16 cellular contexts compared by ENCODE assay signal in genomic region chr6:84346372-84346771, GRCh38.
DNase-seq lines count a peak whose midpoint lies in the region; ATAC-seq and TF ChIP-seq lines count a peak whose summit lies in the region.
"Had no signal": no experiment of that assay in that cellular context is flagged by ENCODE, and none has a peak within 500 bp of the region (broad histone marks: within the 10 kb centered on the region; RNA-seq: fewer than 3 reads in every experiment).

No MANE protein-coding gene starts in this region.

- no peak overlapping the region for H3K27ac ChIP-seq in HCT116 (ENCODE audit: low read depth, low read length)
- H3K27ac ChIP-seq in lower lobe of right lung: no peak overlapping the region
- H3K27ac ChIP-seq: parathyroid adenoma had no signal

- no peaks in the 10 kb centered on the region for H3K36me3 Mint-ChIP-seq in activated CD8-positive, alpha-beta memory T cell treated with anti-CD3 and anti-CD28 coated beads, Interleukin-2, amount 10 ng/mL, durations not matched to agents 7 days and 5 days
- H3K36me3 Mint-ChIP-seq: brain; CD4-positive, CD25-positive, alpha-beta regulatory T cell had no signal

- H3K4me1 Mint-ChIP-seq in activated CD8-positive, alpha-beta memory T cell treated with anti-CD3 and anti-CD28 coated beads, Interleukin-2, amount 10 ng/mL, durations not matched to agents 7 days and 5 days: no peaks in the 10 kb centered on the region
- H3K4me1 Mint-ChIP-seq: CD4-positive, CD25-positive, alpha-beta regulatory T cell had no signal

- no peaks in the 10 kb centered on the region for H3K9me3 Mint-ChIP-seq in activated CD8-positive, alpha-beta memory T cell treated with anti-CD3 and anti-CD28 coated beads, Interleukin-2, amount 10 ng/mL, durations not matched to agents 7 days and 5 days (ENCODE audit: low read depth)
- H3K9me3 Mint-ChIP-seq: brain had no signal

- H3K9me3 ChIP-seq in HCT116 (ENCODE audit: control insufficient read depth in 1 of 2, insufficient read depth in 1 of 2, low read depth in 1 of 2, low read length in 2 of 2) (no peaks in the 10 kb centered on the region), lower lobe of right lung (no peaks in the 10 kb centered on the region)

- TF ChIP-seq RAD21 in HCT116 (IDR thresholded peaks at IDR 0.05; ENCODE audit: low read depth): peak; percentile 28; the same call in 1 of the 2 replicates

- intact Hi-C loops in HCT116 (cut with micrococcal nuclease) (no loop called here), lower lobe of right lung (cut with DNase I) (no loop called here)

- POLR2A ChIA-PET in HCT116 (lab: Charles Lee): no interaction called here

- H3K4me1 ChIP-seq in HCT116 (ENCODE audit: control insufficient read depth in 1 of 2, insufficient read depth in 2 of 2, low read length in 2 of 2): no peaks in the 10 kb centered on the region
- H3K4me1 ChIP-seq in lower lobe of right lung: no peaks in the 10 kb centered on the region
- H3K4me1 ChIP-seq: parathyroid adenoma had no signal

- no peaks in the 10 kb centered on the region for H3K79me2 ChIP-seq in HCT116 (ENCODE audit: insufficient read depth, low read length)
- H3K79me2 ChIP-seq: parathyroid adenoma had no signal

- ATAC-seq in HCT116: peak; percentile 63; the same call in 1 of the 2 replicates
- no peak for ATAC-seq in activated CD8-positive, alpha-beta memory T cell treated with anti-CD3 and anti-CD28 coated beads, Interleukin-2, amount 10 ng/mL, durations not matched to agents 7 days and 5 days
- ATAC-seq in HG02981 (IDR thresholded peaks at IDR 0.05; ENCODE audit: unreplicated experiment): no peak
- no peak for ATAC-seq in lower lobe of right lung

- H3K27ac Mint-ChIP-seq in activated CD8-positive, alpha-beta memory T cell treated with anti-CD3 and anti-CD28 coated beads, Interleukin-2, amount 10 ng/mL, durations not matched to agents 7 days and 5 days: no peak overlapping the region
- H3K27ac Mint-ChIP-seq: brain; CD4-positive, CD25-positive, alpha-beta regulatory T cell had no signal

- H3K4me3 Mint-ChIP-seq in activated CD8-positive, alpha-beta memory T cell treated with anti-CD3 and anti-CD28 coated beads, Interleukin-2, amount 10 ng/mL, durations not matched to agents 7 days and 5 days: no peak overlapping the region
- H3K4me3 Mint-ChIP-seq: brain; CD4-positive, CD25-positive, alpha-beta regulatory T cell had no signal

- BruUV-seq in HCT116 (replicated peaks; lab: Mats Ljungman, UMichigan): no TSS peak

- CTCF ChIA-PET in HCT116 (lab: Charles Lee): no interaction called here
- CTCF ChIA-PET in activated CD8-positive, alpha-beta memory T cell treated with anti-CD3 and anti-CD28 coated beads, Interleukin-2, amount 10 ng/mL, durations not matched to agents 7 days and 5 days (lab: Charles Lee): no interaction called here

- no peaks in the 10 kb centered on the region for H3K36me3 ChIP-seq in HCT116 (ENCODE audit: control insufficient read depth in 1 of 2, insufficient read depth in 2 of 2, low read length in 2 of 2)
- no peaks in the 10 kb centered on the region for H3K36me3 ChIP-seq in lower lobe of right lung

- H3K9ac ChIP-seq in HCT116 (ENCODE audit: low read length): no peak overlapping the region
- H3K9ac ChIP-seq: parathyroid adenoma had no signal

- no peaks in the 10 kb centered on the region for H3K27me3 Mint-ChIP-seq in activated CD8-positive, alpha-beta memory T cell treated with anti-CD3 and anti-CD28 coated beads, Interleukin-2, amount 10 ng/mL, durations not matched to agents 7 days and 5 days
- H3K27me3 Mint-ChIP-seq: CD4-positive, CD25-positive, alpha-beta regulatory T cell had no signal

- H3K27me3 ChIP-seq in HCT116 (ENCODE audit: insufficient read depth, low read length) (no peaks in the 10 kb centered on the region), lower lobe of right lung (ENCODE audit: low read depth) (no peaks in the 10 kb centered on the region)

- H4K20me1 ChIP-seq in HCT116 (ENCODE audit: insufficient read depth): no peaks in the 10 kb centered on the region

- TF ChIP-seq CTCF in AG09319 (IDR thresholded peaks at IDR 0.05; ENCODE audit: low read depth, low read length): peak; percentile 34
- peak in 2 of 3 experiments; percentile 21 to 46; a peak in 3 of 6 replicates for TF ChIP-seq CTCF in HCT116 (IDR thresholded peaks at IDR 0.05 in 2 of 3, conservative IDR thresholded peaks at IDR 0.05 in 1 of 3; ENCODE audit: borderline replicate concordance in 1 of 3, insufficient read depth in 1 of 3, low read depth in 2 of 3, low read length in 2 of 3)
- peak; percentile 16 for TF ChIP-seq CTCF in foreskin fibroblast (IDR thresholded peaks at IDR 0.05; ENCODE audit: low read depth, low read length)
- TF ChIP-seq CTCF in lower lobe of right lung (IDR thresholded peaks at IDR 0.05): no peak

- H3K4me2 ChIP-seq in HCT116 (ENCODE audit: low read length): no peak overlapping the region

- DNase-seq in AG09319 (ENCODE audit: extremely low read depth, low read depth) (no peak), HCT116 (ENCODE audit: low read depth, low spot score) (no peak), T1000 (lab: John Stamatoyannopoulos, UW) (peak; percentile 1), foreskin fibroblast (peak in 1 of 2 donors; percentile 43), lower lobe of right lung (no peak), SIG-M5 treated with dmso at 0.1 percent for 504 hours (lab: John Stamatoyannopoulos, UW; ENCODE audit: unreplicated experiment) (no peak)
- DNase-seq in activated CD8-positive, alpha-beta memory T cell treated with anti-CD3 and anti-CD28 coated beads, Interleukin-2, amount 10 ng/mL, durations not matched to agents 7 days and 5 days: no peak
- DNase-seq: activated naive CD4-positive, alpha-beta T cell; CD4-positive, CD25-positive, alpha-beta regulatory T cell; GF-D8; glutamatergic neuron; islet precursor cell; NCI-H1048 had no signal

- no peaks in the 10 kb centered on the region for H3K9me2 ChIP-seq in HCT116 (ENCODE audit: insufficient read depth)

- H3K4me3 ChIP-seq in HCT116 (replicated peaks in 1 of 2; ENCODE audit: low read depth in 1 of 2, low read length in 2 of 2) (no peak overlapping the region), foreskin fibroblast (ENCODE audit: low read depth in 1 of 2, low read length in 2 of 2) (no peak overlapping the region), lower lobe of right lung (no peak overlapping the region)

- RAD21 ChIA-PET in HCT116 (lab: Charles Lee; ENCODE audit: low non-redundant PET in 1 of 2, low total read pairs in 2 of 2, uncharacterized antibody in 2 of 2, unreplicated experiment in 2 of 2): no interaction called here

- no peak for TF ChIP-seq POLR2A in HCT116 (IDR thresholded peaks at IDR 0.05; ENCODE audit: borderline replicate concordance, extremely low read depth, insufficient read depth, insufficient read length)

- H2AFZ ChIP-seq in HCT116 (ENCODE audit: low read depth, low read length, poor library complexity, severe bottlenecking): no peak overlapping the region
- H2AFZ ChIP-seq: parathyroid adenoma had no signal

TF ChIP-seq in HCT116, 20 proteins besides CTCF, POLR2A, EP300 and RAD21:
- TF ChIP-seq TCF7L2 (IDR thresholded peaks at IDR 0.05; ENCODE audit: borderline replicate concordance, extremely low read depth, insufficient read depth, insufficient read length) (no peak), EGR1 (IDR thresholded peaks at IDR 0.05; ENCODE audit: low read depth) (no peak)
